23 cellular contexts compared by ENCODE assay signal in the genomic region with DNA sequence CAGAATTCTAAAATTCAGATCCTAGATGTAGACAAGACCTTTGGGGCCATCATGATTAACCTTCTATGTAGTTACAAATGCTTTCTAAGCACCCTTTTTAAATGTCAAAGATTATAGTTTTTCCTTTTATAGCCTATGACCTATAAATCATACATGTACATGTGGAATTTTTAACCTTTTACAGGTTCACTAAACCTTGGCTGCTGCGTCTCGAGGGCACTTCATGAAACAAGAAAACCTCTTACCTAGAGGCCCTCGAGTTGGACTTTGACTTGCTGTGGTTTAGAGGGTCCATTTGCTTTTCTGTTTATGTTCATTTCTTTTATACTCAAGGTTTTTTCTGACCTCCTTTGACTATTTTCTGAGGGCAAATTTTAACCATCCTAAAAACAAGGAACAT.
"Had no signal": no experiment of that assay in that cellular context is flagged by ENCODE, and none has a peak within 500 bp of the region (broad histone marks: within the 10 kb centered on the region; RNA-seq: fewer than 3 reads in every experiment).

No MANE protein-coding gene starts in this region.

- H3K27me3 Mint-ChIP-seq: activated B cell treated with CpG ODN at 0.5 μM for 24 hours; activated naive CD8-positive, alpha-beta T cell treated with anti-CD3 and anti-CD28 coated beads, Interleukin-2, amount 10 ng/mL, durations not matched to agents 7 days and 5 days; memory B cell had no signal

- H3K4me3 ChIP-seq: hepatocyte, smooth muscle cell, thoracic aorta had no signal

- ATAC-seq: activated CD4-positive, alpha-beta T cell treated with anti-CD3 and anti-CD28 coated beads for 36 hours; activated T-cell treated with anti-CD3 and anti-CD28 coated beads, Interleukin-2, amount 50 U/mL, for 4 hours had no signal

- H3K27me3 ChIP-seq: foreskin keratinocyte, hepatocyte had no signal

- H3K27ac ChIP-seq: foreskin keratinocyte, hepatocyte, parathyroid adenoma had no signal

- H3K36me3 ChIP-seq: thoracic aorta had no signal

- H3K36me3 Mint-ChIP-seq: activated naive CD8-positive, alpha-beta T cell treated with anti-CD3 and anti-CD28 coated beads, Interleukin-2, amount 10 ng/mL, durations not matched to agents 7 days and 5 days; memory B cell had no signal

- H3K27ac Mint-ChIP-seq: activated B cell treated with CpG ODN at 0.5 μM for 24 hours; activated CD4-positive, alpha-beta T cell treated with anti-CD3 and anti-CD28 coated beads for 36 hours; activated naive CD8-positive, alpha-beta T cell treated with anti-CD3 and anti-CD28 coated beads, Interleukin-2, amount 10 ng/mL, durations not matched to agents 7 days and 5 days; activated T-helper 2 cell treated with anti-CD3 and anti-CD28 coated beads, Interferon-gamma antibody, Interleukin-2, Interleukin-4, amounts not matched to agents 10 μg/mL and 5 μg/mL and 100 μg/mL, durations not matched to agents 14 hours and 24 hours and 36 hours; memory B cell; T-helper 1 cell treated with Interleukin-12 subunit alpha and Interleukin-12 subunit beta and Interleukin-4 antibody, amounts not matched to agents 30 μg/mL and 1 μg/mL, for 36 hours had no signal

- H3K4me3 Mint-ChIP-seq: activated B cell treated with CpG ODN at 0.5 μM for 24 hours; activated CD4-positive, alpha-beta T cell treated with anti-CD3 and anti-CD28 coated beads for 36 hours; activated naive CD8-positive, alpha-beta T cell treated with anti-CD3 and anti-CD28 coated beads, Interleukin-2, amount 10 ng/mL, durations not matched to agents 7 days and 5 days; activated T-cell treated with anti-CD3 and anti-CD28 coated beads, Interleukin-2, amount 50 U/mL, for 4 hours; memory B cell; T-helper 1 cell treated with Interleukin-12 subunit alpha and Interleukin-12 subunit beta and Interleukin-4 antibody, amounts not matched to agents 30 μg/mL and 1 μg/mL, for 36 hours had no signal

- H3K9me3 ChIP-seq: thoracic aorta had no signal

- H3K9me3 Mint-ChIP-seq: activated B cell treated with CpG ODN at 0.5 μM for 24 hours; activated naive CD8-positive, alpha-beta T cell treated with anti-CD3 and anti-CD28 coated beads, Interleukin-2, amount 10 ng/mL, durations not matched to agents 7 days and 5 days; activated T-cell treated with anti-CD3 and anti-CD28 coated beads, Interleukin-2, amount 50 U/mL, for 4 hours; activated T-helper 2 cell treated with anti-CD3 and anti-CD28 coated beads, Interferon-gamma antibody, Interleukin-2, Interleukin-4, amounts not matched to agents 10 μg/mL and 5 μg/mL and 100 μg/mL, durations not matched to agents 14 hours and 24 hours and 36 hours; memory B cell; T-helper 1 cell treated with Interleukin-12 subunit alpha and Interleukin-12 subunit beta and Interleukin-4 antibody, amounts not matched to agents 30 μg/mL and 1 μg/mL, for 36 hours had no signal

- H3K4me1 ChIP-seq: parathyroid adenoma had no signal

- DNase-seq: activated B cell treated with CpG ODN at 0.5 μM for 24 hours; activated CD4-positive, alpha-beta T cell treated with anti-CD3 and anti-CD28 coated beads for 36 hours; activated CD4-positive, alpha-beta T cell treated with anti-CD3 and anti-CD28 coated beads, Interleukin-2, amount 50 U/mL, for 4 hours; activated CD8-positive, alpha-beta memory T cell treated with anti-CD3 and anti-CD28 coated beads, Interleukin-2, amount 50 U/mL, for 48 hours; activated naive CD4-positive, alpha-beta T cell; activated naive CD8-positive, alpha-beta T cell treated with anti-CD3 and anti-CD28 coated beads, Interleukin-2, amount 10 ng/mL, durations not matched to agents 7 days and 5 days; activated T-cell treated with anti-CD3 and anti-CD28 coated beads, Interleukin-2, amount 50 U/mL, for 4 hours; amniotic stem cell; cerebellar nuclear complex; effector CD8-positive, alpha-beta T cell; glutamatergic neuron; stimulated activated CD4-positive, alpha-beta T cell treated with anti-CD3 and anti-CD28 coated beads, Interleukin-15, amount 100 ng/mL, for 24 hours; stimulated activated CD4-positive, alpha-beta T cell treated with anti-CD3 and anti-CD28 coated beads, Interleukin-2, amount 100 ng/mL, for 48 hours; stimulated activated CD8-positive, alpha-beta memory T cell treated with anti-CD3 and anti-CD28 coated beads, Interleukin-4, amount 100 ng/mL, for 48 hours; stimulated activated naive CD4-positive, alpha-beta T cell had no signal

- H3K4me1 Mint-ChIP-seq: activated B cell treated with CpG ODN at 0.5 μM for 24 hours; activated CD4-positive, alpha-beta T cell treated with anti-CD3 and anti-CD28 coated beads for 36 hours; activated naive CD8-positive, alpha-beta T cell treated with anti-CD3 and anti-CD28 coated beads, Interleukin-2, amount 10 ng/mL, durations not matched to agents 7 days and 5 days; memory B cell had no signal
